In the genomic region with DNA sequence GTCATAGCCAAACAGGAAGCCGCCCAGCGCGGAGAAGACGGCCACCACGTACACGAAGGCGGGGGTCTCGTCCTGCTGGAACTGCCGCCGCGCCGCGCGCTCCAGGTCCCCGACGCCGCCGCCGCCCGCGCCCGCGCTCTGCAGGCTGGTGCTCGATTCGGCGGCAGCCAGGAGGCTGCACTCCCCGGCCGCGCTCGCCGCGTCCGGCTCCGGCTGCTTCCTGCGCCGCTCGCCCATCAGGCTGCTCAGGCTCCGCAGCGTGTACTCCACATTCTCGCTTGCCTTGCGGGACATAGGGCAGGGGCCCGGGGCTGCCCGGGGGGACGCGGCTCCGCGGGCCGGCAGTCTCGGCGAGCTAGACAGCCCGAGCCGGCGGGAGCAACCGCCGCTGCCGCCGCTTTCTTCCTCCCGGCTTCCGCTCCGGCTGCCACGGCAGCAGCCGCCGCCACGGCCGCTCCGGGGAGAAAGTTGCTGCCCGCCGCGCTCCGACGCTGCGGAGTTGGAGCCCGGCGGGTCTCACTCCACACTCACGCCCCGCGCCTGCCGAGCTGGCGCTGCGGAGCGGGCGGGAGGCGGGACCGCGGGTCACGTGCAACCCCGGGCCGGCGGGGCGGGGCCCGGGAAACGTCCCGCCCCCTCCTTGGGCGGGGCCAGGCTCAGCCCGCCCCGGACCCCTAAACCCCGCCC, we compare ENCODE assay signal across 8 cellular contexts. TPM values are rescaled to one million over a fixed set of nuclear protein-coding genes. Genes with fewer than 3 reads are reported as not detected.
DNase-seq lines count a peak whose midpoint lies in the region; ATAC-seq and TF ChIP-seq lines count a peak whose summit lies in the region.

SLC2A13 (minus strand) TSS at position 567 of the 687 bp plus-strand sequence; CDS start at position 294, 273 bp downstream.

- H3K9me3 ChIP-seq in HUES64 (ENCODE audit: insufficient read depth, low read depth, low read length) (no peaks in the 10 kb centered on the region), suprapubic skin (no peaks in the 10 kb centered on the region)

- under 1% methylated on average over 97 of the region's 97 CpGs for WGBS in HUES64
- 0% methylated on average over 9 of the region's 97 CpGs for WGBS in suprapubic skin

- TF ChIP-seq POLR2A in suprapubic skin (IDR thresholded peaks at IDR 0.05), result peak in 1 of 2 donors; percentile 35

- H3K27ac ChIP-seq in HUES64 (ENCODE audit: low read depth, low read length) (no peak within 1 kb of the TSS), suprapubic skin (peak within 1 kb of the TSS; percentile 86)

- DNase-seq in EH (ENCODE audit: low read depth) (peak; percentile 74), SHP77 (lab: John Stamatoyannopoulos, UW) (peak; percentile 18 to 52), germinal center (ENCODE audit: low spot score) (peak; percentile 93), occipital lobe (lab: John Stamatoyannopoulos, UW) (peak; percentile 69), suprapubic skin (ENCODE audit: low spot score in 2 of 2) (peak; percentile 76 to 87)
- peak; percentile 26 to 71 (median 44) for DNase-seq in activated naive CD4-positive, alpha-beta T cell (lab: John Stamatoyannopoulos, UW)

- H3K4me1 ChIP-seq in HUES64 (ENCODE audit: insufficient read depth, low read length), result peaks cover 22% of the 10 kb centered on the region
- peaks cover 24% of the 10 kb centered on the region for H3K4me1 ChIP-seq in suprapubic skin

- H3K4me3 ChIP-seq in HUES64 (ENCODE audit: low read length), result peak within 1 kb of the TSS; percentile 84
- peak within 1 kb of the TSS; percentile 75 for H3K4me3 ChIP-seq in suprapubic skin

- ATAC-seq in GM21528 (IDR thresholded peaks at IDR 0.05; ENCODE audit: low FRiP score, unreplicated experiment), result peak; percentile 87

- H3K9ac ChIP-seq in HUES64 (ENCODE audit: low read depth, low read length), result peak within 1 kb of the TSS; percentile 78

- TF ChIP-seq CTCF in suprapubic skin (IDR thresholded peaks at IDR 0.05), result no peak

- peaks cover 15% of the 10 kb centered on the region for H3K27me3 ChIP-seq in HUES64 (ENCODE audit: insufficient read depth, low read length)
- peaks cover 3% of the 10 kb centered on the region for H3K27me3 ChIP-seq in suprapubic skin

- TF ChIP-seq EP300 in suprapubic skin (IDR thresholded peaks at IDR 0.05), result no peak

- H3K36me3 ChIP-seq in HUES64 (ENCODE audit: insufficient read depth, low read length) (no peaks in the 10 kb centered on the region; the same call in 1 of the 2 replicates), suprapubic skin (no peaks in the 10 kb centered on the region)

RNA-seq across cellular contexts. Expression of gene SLC2A13, which starts in this region (rescaled TPM):
- 3.4 TPM for polyA plus RNA-seq in HUES64 (2013, experiment 1 of 2)
- 4.2 TPM for polyA plus RNA-seq in HUES64 (2013, experiment 2 of 2)
- total RNA-seq in occipital lobe, result 113 TPM
- 10 to 100 TPM; 10.4 to 14.1 (median 13.4) TPM for total RNA-seq in suprapubic skin

Comparison
In these comparisons a context has a peak if more than half of its experiments do, and no peak if none do; other contexts are left out.
1. DNase-seq: peak in every context shown above with its lines; median percentile 93 in germinal center; 82 in suprapubic skin; 74 in EH; 69 in occipital lobe; 44 in activated naive CD4-positive, alpha-beta T cell; 35 in SHP77.